ENCODE assay signal across 1 cellular context in the genomic region with DNA sequence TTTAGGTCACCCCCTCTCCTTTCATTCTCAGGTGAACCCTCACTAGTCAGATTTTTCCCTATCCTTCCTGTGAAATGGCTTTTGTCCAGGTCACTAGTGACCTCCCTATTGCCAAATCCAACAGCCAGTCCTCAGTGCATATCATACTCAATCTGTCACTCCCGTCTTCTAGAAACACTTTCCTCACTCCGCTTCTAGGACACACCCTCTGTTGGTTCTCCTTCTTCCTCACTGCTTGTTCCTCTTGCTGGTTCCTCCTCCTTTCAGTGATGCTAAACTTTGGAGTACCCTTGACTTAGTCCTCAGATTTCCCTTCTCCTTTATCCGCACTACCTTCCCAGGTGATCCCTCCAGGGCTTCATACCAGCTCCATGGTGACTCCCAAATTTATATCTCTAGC.
TF ChIP-seq lines count a peak whose summit lies in the region.

No MANE protein-coding gene starts in this region.

TF ChIP-seq in GM23338, 12 proteins besides CTCF, POLR2A, EP300 and RAD21 (continued from another document):
- TF ChIP-seq, protein P1, sequence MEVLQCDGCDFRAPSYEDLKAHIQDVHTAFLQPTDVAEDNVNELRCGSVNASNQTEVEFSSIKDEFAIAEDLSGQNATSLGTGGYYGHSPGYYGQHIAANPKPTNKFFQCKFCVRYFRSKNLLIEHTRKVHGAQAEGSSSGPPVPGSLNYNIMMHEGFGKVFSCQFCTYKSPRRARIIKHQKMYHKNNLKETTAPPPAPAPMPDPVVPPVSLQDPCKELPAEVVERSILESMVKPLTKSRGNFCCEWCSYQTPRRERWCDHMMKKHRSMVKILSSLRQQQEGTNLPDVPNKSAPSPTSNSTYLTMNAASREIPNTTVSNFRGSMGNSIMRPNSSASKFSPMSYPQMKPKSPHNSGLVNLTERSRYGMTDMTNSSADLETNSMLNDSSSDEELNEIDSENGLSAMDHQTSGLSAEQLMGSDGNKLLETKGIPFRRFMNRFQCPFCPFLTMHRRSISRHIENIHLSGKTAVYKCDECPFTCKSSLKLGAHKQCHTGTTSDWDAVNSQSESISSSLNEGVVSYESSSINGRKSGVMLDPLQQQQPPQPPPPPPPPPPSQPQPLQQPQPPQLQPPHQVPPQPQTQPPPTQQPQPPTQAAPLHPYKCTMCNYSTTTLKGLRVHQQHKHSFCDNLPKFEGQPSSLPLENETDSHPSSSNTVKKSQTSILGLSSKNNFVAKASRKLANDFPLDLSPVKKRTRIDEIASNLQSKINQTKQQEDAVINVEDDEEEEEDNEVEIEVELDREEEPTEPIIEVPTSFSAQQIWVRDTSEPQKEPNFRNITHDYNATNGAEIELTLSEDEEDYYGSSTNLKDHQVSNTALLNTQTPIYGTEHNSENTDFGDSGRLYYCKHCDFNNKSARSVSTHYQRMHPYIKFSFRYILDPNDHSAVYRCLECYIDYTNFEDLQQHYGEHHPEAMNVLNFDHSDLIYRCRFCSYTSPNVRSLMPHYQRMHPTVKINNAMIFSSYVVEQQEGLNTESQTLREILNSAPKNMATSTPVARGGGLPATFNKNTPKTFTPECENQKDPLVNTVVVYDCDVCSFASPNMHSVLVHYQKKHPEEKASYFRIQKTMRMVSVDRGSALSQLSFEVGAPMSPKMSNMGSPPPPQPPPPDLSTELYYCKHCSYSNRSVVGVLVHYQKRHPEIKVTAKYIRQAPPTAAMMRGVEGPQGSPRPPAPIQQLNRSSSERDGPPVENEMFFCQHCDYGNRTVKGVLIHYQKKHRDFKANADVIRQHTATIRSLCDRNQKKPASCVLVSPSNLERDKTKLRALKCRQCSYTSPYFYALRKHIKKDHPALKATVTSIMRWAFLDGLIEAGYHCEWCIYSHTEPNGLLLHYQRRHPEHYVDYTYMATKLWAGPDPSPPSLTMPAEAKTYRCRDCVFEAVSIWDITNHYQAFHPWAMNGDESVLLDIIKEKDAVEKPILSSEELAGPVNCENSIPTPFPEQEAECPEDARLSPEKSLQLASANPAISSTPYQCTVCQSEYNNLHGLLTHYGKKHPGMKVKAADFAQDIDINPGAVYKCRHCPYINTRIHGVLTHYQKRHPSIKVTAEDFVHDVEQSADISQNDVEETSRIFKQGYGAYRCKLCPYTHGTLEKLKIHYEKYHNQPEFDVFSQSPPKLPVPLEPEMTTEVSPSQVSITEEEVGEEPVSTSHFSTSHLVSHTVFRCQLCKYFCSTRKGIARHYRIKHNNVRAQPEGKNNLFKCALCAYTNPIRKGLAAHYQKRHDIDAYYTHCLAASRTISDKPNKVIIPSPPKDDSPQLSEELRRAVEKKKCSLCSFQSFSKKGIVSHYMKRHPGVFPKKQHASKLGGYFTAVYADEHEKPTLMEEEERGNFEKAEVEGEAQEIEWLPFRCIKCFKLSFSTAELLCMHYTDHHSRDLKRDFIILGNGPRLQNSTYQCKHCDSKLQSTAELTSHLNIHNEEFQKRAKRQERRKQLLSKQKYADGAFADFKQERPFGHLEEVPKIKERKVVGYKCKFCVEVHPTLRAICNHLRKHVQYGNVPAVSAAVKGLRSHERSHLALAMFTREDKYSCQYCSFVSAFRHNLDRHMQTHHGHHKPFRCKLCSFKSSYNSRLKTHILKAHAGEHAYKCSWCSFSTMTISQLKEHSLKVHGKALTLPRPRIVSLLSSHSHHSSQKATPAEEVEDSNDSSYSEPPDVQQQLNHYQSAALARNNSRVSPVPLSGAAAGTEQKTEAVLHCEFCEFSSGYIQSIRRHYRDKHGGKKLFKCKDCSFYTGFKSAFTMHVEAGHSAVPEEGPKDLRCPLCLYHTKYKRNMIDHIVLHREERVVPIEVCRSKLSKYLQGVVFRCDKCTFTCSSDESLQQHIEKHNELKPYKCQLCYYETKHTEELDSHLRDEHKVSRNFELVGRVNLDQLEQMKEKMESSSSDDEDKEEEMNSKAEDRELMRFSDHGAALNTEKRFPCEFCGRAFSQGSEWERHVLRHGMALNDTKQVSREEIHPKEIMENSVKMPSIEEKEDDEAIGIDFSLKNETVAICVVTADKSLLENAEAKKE (CRISPR knock-in tag; IDR thresholded peaks at IDR 0.05) = no peak
- TF ChIP-seq JUNB (IDR thresholded peaks at IDR 0.05; ENCODE audit: unreplicated experiment) (no peak), NANOG (IDR thresholded peaks at IDR 0.05; ENCODE audit: borderline replicate concordance) (no peak), STAT1 (IDR thresholded peaks at IDR 0.05; ENCODE audit: unreplicated experiment) (no peak)
